8 cellular contexts compared by ENCODE assay signal in genomic region chr1:244865028-244865371, GRCh38. TPM values are rescaled to one million over a fixed set of nuclear protein-coding genes. Genes with fewer than 3 reads are reported as not detected.
A peak's percentile ranks its signal among the peaks of the same experiment; 100 is the strongest.
DNase-seq lines count a peak whose midpoint lies in the region; ATAC-seq and TF ChIP-seq lines count a peak whose summit lies in the region.

No MANE protein-coding gene starts in this region.

- no peak overlapping the region for H3K4ac ChIP-seq in trophoblast cell (ENCODE audit: low read depth, low read length)

- intact Hi-C loops in Calu3 (cut with micrococcal nuclease; ENCODE audit: unreplicated experiment), result loop anchor here (1.0 kb wide), 1 partner anchor 177 kb away; no protein-coding TSS in a partner anchor

- no CpG with 5 or more reads among the region's 9 CpGs for WGBS in trophoblast cell (ENCODE audit: extremely low coverage, insufficient coverage, insufficient read length)

- TSS peak; percentile 96 for BruUV-seq in Calu3 (replicated peaks; lab: Mats Ljungman, UMichigan)

- H2AFZ ChIP-seq in trophoblast cell (ENCODE audit: insufficient read depth, low read length, poor library complexity), result no peak overlapping the region

- peak overlapping the region; percentile 89 for H3K4me3 Mint-ChIP-seq in Calu3 (ENCODE audit: low read depth, unreplicated experiment)

- H3K79me1 ChIP-seq in trophoblast cell (ENCODE audit: low read length), result peaks cover 20% of the 10 kb centered on the region

- H2BK120ac ChIP-seq in trophoblast cell (ENCODE audit: insufficient read depth, low read length, poor library complexity), result no peak overlapping the region

- H2BK12ac ChIP-seq in trophoblast cell (ENCODE audit: low read length), result no peak overlapping the region

- peaks cover 12% of the 10 kb centered on the region for H3K4me1 ChIP-seq in foreskin keratinocyte
- H3K4me1 ChIP-seq in trophoblast cell (ENCODE audit: control insufficient read depth in 1 of 2, insufficient read depth in 2 of 2, low read length in 2 of 2), result peaks cover 0 to 4% of the 10 kb centered on the region in 2 experiments

- peak overlapping the region; percentile 71 for H4K12ac ChIP-seq in trophoblast cell (ENCODE audit: low read depth, low read length)

- no peak overlapping the region for H3K18ac ChIP-seq in trophoblast cell (ENCODE audit: low read length)

- H3K27me3 Mint-ChIP-seq in Calu3 (ENCODE audit: unreplicated experiment), result no peaks in the 10 kb centered on the region

- H3K27ac ChIP-seq in foreskin keratinocyte, result peak overlapping the region; percentile 78
- H3K27ac ChIP-seq in trophoblast cell (ENCODE audit: low read depth, low read length), result peak overlapping the region; percentile 88

- peak overlapping the region; percentile 83 for H4K8ac ChIP-seq in trophoblast cell (ENCODE audit: low read depth, low read length)

- peak overlapping the region; percentile 89 for H3K27ac Mint-ChIP-seq in Calu3 (ENCODE audit: unreplicated experiment)

- H3K4me1 Mint-ChIP-seq in Calu3 (ENCODE audit: low read depth, unreplicated experiment), result peaks cover 20% of the 10 kb centered on the region

- peak overlapping the region; percentile 67 for H4K91ac ChIP-seq in trophoblast cell (ENCODE audit: low read depth, low read length)

- H3K36me3 ChIP-seq in trophoblast cell (ENCODE audit: control insufficient read depth in 1 of 2, insufficient read depth in 2 of 2, low read length in 2 of 2), result peaks cover 4 to 8% of the 10 kb centered on the region in 2 experiments

- no peak overlapping the region for H3K23ac ChIP-seq in trophoblast cell (ENCODE audit: low read length)

- H3K14ac ChIP-seq in trophoblast cell (ENCODE audit: low read length), result peak overlapping the region; percentile 49

- peaks cover 2% of the 10 kb centered on the region for H3K9me3 ChIP-seq in trophoblast cell (ENCODE audit: insufficient read depth, low read depth, low read length)

- H3K36me3 Mint-ChIP-seq in Calu3 (ENCODE audit: insufficient read depth, unreplicated experiment), result peaks cover 56% of the 10 kb centered on the region

- no peak overlapping the region for H2BK5ac ChIP-seq in trophoblast cell (ENCODE audit: low read depth, low read length, poor library complexity)

- no peak for ATAC-seq in foreskin keratinocyte
- no peak for ATAC-seq in GM18907 (IDR thresholded peaks at IDR 0.05; ENCODE audit: unreplicated experiment)

- H3K9me3 Mint-ChIP-seq in Calu3 (ENCODE audit: low read depth, unreplicated experiment), result no peaks in the 10 kb centered on the region

- DNase-seq in Calu3, result peak; percentile 46
- peak; percentile 34 for DNase-seq in M059J (ENCODE audit: low read depth)
- peak; percentile 12 for DNase-seq in activated T-cell treated with anti-CD3 and anti-CD28 coated beads for 4 hours
- DNase-seq in foreskin keratinocyte, result no peak
- DNase-seq in trophoblast cell, result no peak
- DNase-seq in foreskin melanocyte, result no peak
- DNase-seq in cerebellar nuclear complex (lab: John Stamatoyannopoulos, UW), result no peak

- no peak overlapping the region for H2AK5ac ChIP-seq in trophoblast cell (ENCODE audit: low read length)

- H3K27me3 ChIP-seq in foreskin keratinocyte, result no peaks in the 10 kb centered on the region
- peaks cover 2% of the 10 kb centered on the region for H3K27me3 ChIP-seq in trophoblast cell (ENCODE audit: insufficient read depth, low read length)

- H3K4me3 ChIP-seq in trophoblast cell (ENCODE audit: low read depth, low read length), result no peak overlapping the region

- peaks cover 24% of the 10 kb centered on the region for H3K79me2 ChIP-seq in trophoblast cell (ENCODE audit: control insufficient read depth, insufficient read depth, low read length, poor library complexity)

- TF ChIP-seq CTCF in Calu3 (IDR thresholded peaks at IDR 0.05; ENCODE audit: unreplicated experiment), result no peak
- no peak for TF ChIP-seq CTCF in foreskin keratinocyte (conservative IDR thresholded peaks at IDR 0.05)

- H3K4me2 ChIP-seq in trophoblast cell (ENCODE audit: low read length), result peak overlapping the region; percentile 63

- CTCF ChIA-PET in Calu3 (lab: Charles Lee), result interaction anchor here (1.5 to 2.1 kb wide), 2 partner anchors 12 to 178 kb away, joined by 4 to 9 read pairs; no protein-coding TSS in a partner anchor

- peak overlapping the region; percentile 6 for H3K9ac ChIP-seq in trophoblast cell (ENCODE audit: low read length)

RNA-seq across cellular contexts. Expression of gene HNRNPU, which starts 0.7 kb away (rescaled TPM):
- 418 and 453 TPM in 2 replicates for total RNA-seq in Calu3 (2022)
- 246 and 357 TPM in 2 replicates for total RNA-seq in M059J (2014; rRNA removed; shearing (Covaris generic))
- total RNA-seq in foreskin keratinocyte, result 361 and 420 TPM in 2 replicates
- polyA plus RNA-seq in foreskin keratinocyte, result 190 and 234 TPM in 2 replicates
- 342 and 352 TPM in 2 replicates for polyA plus RNA-seq in trophoblast cell (2013)

RNA-seq across cellular contexts. Expression of gene COX20, which starts 29.5 kb away (rescaled TPM):
- 22.6 and 32.8 TPM in 2 replicates for total RNA-seq in Calu3 (2022)
- total RNA-seq in M059J (2014; rRNA removed; shearing (Covaris generic)), result 20.3 and 30.0 TPM in 2 replicates
- 28.5 and 31.4 TPM in 2 replicates for total RNA-seq in foreskin keratinocyte
- 44.9 and 54.7 TPM in 2 replicates for polyA plus RNA-seq in foreskin keratinocyte
- polyA plus RNA-seq in trophoblast cell (2013), result 97.6 and 104 TPM in 2 replicates

Comparison
In these comparisons a context has a peak if more than half of its experiments do, and no peak if none do; other contexts are left out.
1. DNase-seq: peak in Calu3 (single experiment), M059J (single experiment) and activated T-cell treated with anti-CD3 and anti-CD28 coated beads for 4 hours (single experiment); none in foreskin keratinocyte (0 of 2), trophoblast cell (0 of 2), foreskin melanocyte (single experiment) and cerebellar nuclear complex (0 of 2).